In genomic region chr18:63119647-63120046, GRCh38 we compare ENCODE assay signal across 8 cellular contexts.
DNase-seq lines count a peak whose midpoint lies in the region; ATAC-seq, FAIRE-seq and TF ChIP-seq lines count a peak whose summit lies in the region.

No MANE protein-coding gene starts in this region.

- POLR2A ChIA-PET in HepG2 (lab: Yijun Ruan, JAX) = no interaction called here

- FAIRE-seq in GM12892 (lab: Jason Lieb, UNC) (peak; percentile 36), HepG2 (lab: Jason Lieb, UNC) (peak; percentile 51)

- WGBS in body of pancreas, 2 donors = 32 to 35% methylated on average over 3 of the region's 3 CpGs
- 4% methylated on average over 3 of the region's 3 CpGs for WGBS in HepG2 (ENCODE audit: low lambda C conversion rate)

- H3K9me3 ChIP-seq in BE2C (no peaks in the 10 kb centered on the region), body of pancreas (no peaks in the 10 kb centered on the region), HepG2 (ENCODE audit: low read length) (no peaks in the 10 kb centered on the region)

- no peaks in the 10 kb centered on the region for H3K27me3 ChIP-seq in BE2C
- H3K27me3 ChIP-seq in body of pancreas = no peaks in the 10 kb centered on the region
- H3K27me3 ChIP-seq in HepG2 (ENCODE audit: control insufficient read depth in 1 of 2, insufficient read depth in 2 of 2, low read length in 2 of 2) = no peaks in the 10 kb centered on the region

- H3K9ac ChIP-seq in HepG2 (ENCODE audit: insufficient read depth, low read depth, low read length) = no peak overlapping the region

- no peak overlapping the region for H2AFZ ChIP-seq in HepG2 (ENCODE audit: low read length)

- TF ChIP-seq CTCF in BE2C (IDR thresholded peaks at IDR 0.05; ENCODE audit: low read depth, low read length) (peak; percentile 50), body of pancreas (IDR thresholded peaks at IDR 0.05) (peak in 5 of 7 experiments; percentile 23 to 42 (median 37)), HepG2 (CRISPR knock-in tag; IDR thresholded peaks at IDR 0.05) (peak; percentile 59)

- no peaks in the 10 kb centered on the region for H3K36me3 ChIP-seq in BE2C
- H3K36me3 ChIP-seq in body of pancreas (replicated peaks in 1 of 2; ENCODE audit: insufficient read depth in 1 of 2, low read depth in 2 of 2) = no peaks in the 10 kb centered on the region
- H3K36me3 ChIP-seq in HepG2 (replicated peaks in 1 of 2; ENCODE audit: control insufficient read depth in 1 of 2, insufficient read depth in 2 of 2, low read length in 2 of 2) = no peaks in the 10 kb centered on the region

- no peak for TF ChIP-seq POLR2A in GM12892 (IDR thresholded peaks at IDR 0.05; ENCODE audit: low read depth, low read length)
- no peak for TF ChIP-seq POLR2A in body of pancreas (IDR thresholded peaks at IDR 0.05)
- TF ChIP-seq POLR2A in HepG2 (IDR thresholded peaks at IDR 0.05; ENCODE audit: insufficient read depth in 1 of 2, low read depth in 2 of 2, low read length in 2 of 2) = no peak

- intact Hi-C loops in body of pancreas (cut with DNase I) (no loop called here), HepG2 (cut with micrococcal nuclease; ENCODE audit: unreplicated experiment) (loop anchor here (1.0 to 5.0 kb wide), 3 partner anchors 103 to 319 kb away; no protein-coding TSS in a partner anchor), posterior vena cava (cut with DNase I) (loop anchor here in 1 of 2 donors (10.0 kb wide), 1 partner anchor 105 kb away; no protein-coding TSS in a partner anchor)

- no peaks in the 10 kb centered on the region for H3K79me2 ChIP-seq in HepG2 (ENCODE audit: insufficient read depth, low read length)

- ATAC-seq in body of pancreas (no peak), HepG2 (peak; percentile 73), HG03159 (IDR thresholded peaks at IDR 0.05; ENCODE audit: unreplicated experiment) (no peak)

- no peak overlapping the region for H3K27ac ChIP-seq in body of pancreas
- H3K27ac ChIP-seq in HepG2 (ENCODE audit: extremely low read length, insufficient read depth, low read length) = no peak overlapping the region

- no peak for TF ChIP-seq EP300 in HepG2 (IDR thresholded peaks at IDR 0.05; ENCODE audit: low read depth in 2 of 2, low read length in 2 of 2)
- no peak for TF ChIP-seq EP300 in HepG2 (CRISPR knock-in tag; IDR thresholded peaks at IDR 0.05; ENCODE audit: borderline replicate concordance)

- CTCF ChIA-PET in HepG2 (lab: Yijun Ruan, JAX; ENCODE audit: low intra/inter-chr PET ratio, low total read pairs) = no interaction called here

- no peak overlapping the region for H3K4me2 ChIP-seq in HepG2 (ENCODE audit: low read depth, low read length)

- BruUV-seq in HepG2 (replicated peaks; lab: Mats Ljungman, UMichigan) = no TSS peak

- DNase-seq in BE2C (peak; percentile 36), GM12892 (ENCODE audit: insufficient read length) (no peak), NCI-H510A treated with DMSO at 0.1 percent for 48 hours (lab: John Stamatoyannopoulos, UW) (peak; percentile 56), body of pancreas (peak in 1 of 4 donors; percentile 28), HepG2 (ENCODE audit: low spot score) (peak; percentile 6), posterior vena cava (ENCODE audit: low spot score) (no peak), GM19240 (ENCODE audit: insufficient read length, low spot score) (no peak)

- in situ Hi-C loops in HepG2 (cut with HindIII; ENCODE audit: extremely low pct_ligation_motif_present, low pct_unique_long_range_greater_than_20kb) = no loop called here

- H3K4me3 ChIP-seq in BE2C (ENCODE audit: low read depth, low read length) (no peak overlapping the region), body of pancreas (no peak overlapping the region), HepG2 (replicated peaks in 1 of 3; ENCODE audit: insufficient read depth in 1 of 3, low read depth in 2 of 3, low read length in 3 of 3) (no peak overlapping the region)

- 0 out of 2 replicates have a peak, but pooled peaks cover 2% of the 10 kb centered on the region for H4K20me1 ChIP-seq in HepG2 (ENCODE audit: insufficient read depth, low read length)

- no peak for TF ChIP-seq RAD21 in HepG2 (CRISPR knock-in tag; IDR thresholded peaks at IDR 0.05)

- H3K4me1 ChIP-seq in BE2C = no peaks in the 10 kb centered on the region
- no peaks in the 10 kb centered on the region for H3K4me1 ChIP-seq in body of pancreas
- no peaks in the 10 kb centered on the region for H3K4me1 ChIP-seq in HepG2 (ENCODE audit: insufficient read depth, low read length)

TF ChIP-seq in HepG2, 621 proteins besides CTCF, POLR2A, EP300 and RAD21:
- no peak for TF ChIP-seq ZSCAN12 (CRISPR knock-in tag; IDR thresholded peaks at IDR 0.05)
- no peak for TF ChIP-seq TP53 (CRISPR knock-in tag; conservative IDR thresholded peaks at IDR 0.05)
- no peak for TF ChIP-seq NFKBIZ (CRISPR knock-in tag; IDR thresholded peaks at IDR 0.05)
- no peak for TF ChIP-seq ZZZ3 (CRISPR knock-in tag; IDR thresholded peaks at IDR 0.05; ENCODE audit: borderline replicate concordance)
- no peak for TF ChIP-seq RXRA (CRISPR knock-in tag; IDR thresholded peaks at IDR 0.05)
- no peak for TF ChIP-seq FOXJ3 (CRISPR knock-in tag; IDR thresholded peaks at IDR 0.05; ENCODE audit: borderline replicate concordance)
- TF ChIP-seq ZNF484 (CRISPR knock-in tag; IDR thresholded peaks at IDR 0.05; ENCODE audit: borderline replicate concordance, low read depth) = no peak
- no peak for TF ChIP-seq ZNF563 (CRISPR knock-in tag; IDR thresholded peaks at IDR 0.05)
- TF ChIP-seq SMC3 (IDR thresholded peaks at IDR 0.05; ENCODE audit: low read length) = peak; percentile 11; the same call in 1 of the 2 replicates
- no peak for TF ChIP-seq ZNF362 (CRISPR knock-in tag; IDR thresholded peaks at IDR 0.05; ENCODE audit: borderline replicate concordance)
- peak; percentile 54 for TF ChIP-seq STAG1 (CRISPR knock-in tag; IDR thresholded peaks at IDR 0.05)
- no peak for TF ChIP-seq ZNF883 (CRISPR knock-in tag; IDR thresholded peaks at IDR 0.05; ENCODE audit: not compliant biosample characterization)
- TF ChIP-seq ZNF639 (CRISPR knock-in tag; conservative IDR thresholded peaks at IDR 0.05) = no peak
- no peak for TF ChIP-seq RAD51 (IDR thresholded peaks at IDR 0.05; ENCODE audit: borderline replicate concordance)
- TF ChIP-seq TAF15 (IDR thresholded peaks at IDR 0.05; ENCODE audit: low read depth, low read length, poor library complexity, severe bottlenecking) = no peak
- no peak for TF ChIP-seq KDM6A (CRISPR knock-in tag; IDR thresholded peaks at IDR 0.05; ENCODE audit: low read depth)
- TF ChIP-seq ZSCAN30 (CRISPR knock-in tag; IDR thresholded peaks at IDR 0.05) = no peak
- TF ChIP-seq NFE2 (CRISPR knock-in tag; IDR thresholded peaks at IDR 0.05) = no peak

Comparison
In these comparisons a context has a peak if more than half of its experiments do, and no peak if none do; other contexts are left out.
1. DNase-seq: peak in BE2C (single experiment), NCI-H510A treated with DMSO at 0.1 percent for 48 hours (single experiment) and HepG2 (single experiment); none in GM12892 (single experiment), posterior vena cava (single experiment) and GM19240 (single experiment).
2. Peak in every context shown above with its lines, with median percentiles within 50 percentile points of each other: CTCF ChIP-seq.